Comparison of ENCODE assay signal across 21 cellular contexts in genomic region chr5:53219610-53220009, GRCh38.
A peak's percentile ranks its signal among the peaks of the same experiment; 100 is the strongest.
DNase-seq lines count a peak whose midpoint lies in the region; ATAC-seq, FAIRE-seq and TF ChIP-seq lines count a peak whose summit lies in the region.
"Had no signal": no experiment of that assay in that cellular context is flagged by ENCODE, and none has a peak within 500 bp of the region (broad histone marks: within the 10 kb centered on the region; RNA-seq: fewer than 3 reads in every experiment).

No MANE protein-coding gene starts in this region.

- peak; percentile 51 for ATAC-seq in GM18868 (IDR thresholded peaks at IDR 0.05; ENCODE audit: unreplicated experiment)
- ATAC-seq in GM19463 (IDR thresholded peaks at IDR 0.05; ENCODE audit: unreplicated experiment): peak; percentile 67
- peak; percentile 66 for ATAC-seq in HG03095 (IDR thresholded peaks at IDR 0.05; ENCODE audit: unreplicated experiment)
- peak; percentile 82 for ATAC-seq in GM12878
- no peak for ATAC-seq in GM18502 (IDR thresholded peaks at IDR 0.05; ENCODE audit: poor library complexity, unreplicated experiment)
- no peak for ATAC-seq in upper lobe of right lung
- ATAC-seq in GM19467 (IDR thresholded peaks at IDR 0.05; ENCODE audit: unreplicated experiment): no peak
- ATAC-seq: A549 had no signal

- H4K20me1 ChIP-seq in GM12878 (ENCODE audit: control insufficient read depth, insufficient read depth): no peaks in the 10 kb centered on the region

- no peaks in the 10 kb centered on the region for H3K36me3 ChIP-seq in GM12878 (ENCODE audit: control insufficient read depth in 2 of 2, insufficient read depth in 2 of 2, low read length in 1 of 2)
- no peaks in the 10 kb centered on the region for H3K36me3 ChIP-seq in upper lobe of right lung
- H3K36me3 ChIP-seq: BE2C, HAP-1 had no signal

- intact Hi-C loops in GM12878 (cut with micrococcal nuclease; ENCODE audit: unreplicated experiment) (no loop called here), upper lobe of right lung (cut with DNase I) (no loop called here)

- BruUV-seq in GM12878 (replicated peaks; lab: Mats Ljungman, UMichigan): no TSS peak

- TF ChIP-seq CTCF in GM12878 (IDR thresholded peaks at IDR 0.05 in 2 of 3, conservative IDR thresholded peaks at IDR 0.05 in 1 of 3; ENCODE audit: control insufficient read depth in 2 of 3, extremely low read depth in 1 of 3, insufficient read depth in 1 of 3, low read depth in 3 of 3, low read length in 3 of 3): no peak
- TF ChIP-seq CTCF in upper lobe of right lung (IDR thresholded peaks at IDR 0.05): no peak

- DNase-seq in GM12878 (ENCODE audit: low read depth, low spot score): no peak
- no peak for DNase-seq in upper lobe of right lung
- DNase-seq in stimulated activated naive CD4-positive, alpha-beta T cell treated with Interleukin-2 at 50 U/mL for 16 hours (lab: John Stamatoyannopoulos, UW): no peak
- DNase-seq: BE2C; CD4-positive, alpha-beta memory T cell; DMS153; DND-41; GDM1; IMR-90; Kasumi-1; KBM-7 had no signal

- no peak for FAIRE-seq in GM12878 (lab: Jason Lieb, UNC)
- FAIRE-seq: A549, D721Med, H1 had no signal

- H3K4me2 ChIP-seq in GM12878 (ENCODE audit: control insufficient read depth, insufficient read depth): no peak overlapping the region
- H3K4me2 ChIP-seq: A549 had no signal

- POLR2A ChIA-PET in GM12878 (lab: Charles Lee): no interaction called here

- H3K9ac ChIP-seq in GM12878 (ENCODE audit: control insufficient read depth, insufficient read depth, low read length): no peak overlapping the region

- no peak overlapping the region for H2AFZ ChIP-seq in GM12878 (ENCODE audit: control insufficient read depth, low read depth, low read length)

- TF ChIP-seq POLR2A in GM12878 (IDR thresholded peaks at IDR 0.05; ENCODE audit: low read depth, low read length): no peak

- SMC1A ChIA-PET in GM12878 (lab: Charles Lee; ENCODE audit: uncharacterized antibody, unreplicated experiment): no interaction called here

- RAD21 ChIA-PET in GM12878 (lab: Charles Lee; ENCODE audit: unreplicated experiment): no interaction called here

- H3K4me1 ChIP-seq in GM12878 (ENCODE audit: control insufficient read depth, insufficient read depth, low read length) (no peaks in the 10 kb centered on the region), upper lobe of right lung (no peaks in the 10 kb centered on the region)
- H3K4me1 ChIP-seq: A549, BE2C, HAP-1 had no signal

- H3K79me2 ChIP-seq in GM12878 (ENCODE audit: control insufficient read depth, insufficient read depth, low read length): no peaks in the 10 kb centered on the region

- H3K9me3 ChIP-seq in GM12878 (replicated peaks; ENCODE audit: control insufficient read depth, insufficient read depth, low read length) (no peaks in the 10 kb centered on the region), upper lobe of right lung (peaks cover 5% of the 10 kb centered on the region)
- H3K9me3 ChIP-seq: BE2C, HAP-1 had no signal

- no peak for TF ChIP-seq RAD21 in GM12878 (IDR thresholded peaks at IDR 0.05; ENCODE audit: insufficient read depth, low read depth, low read length)

- WGBS in GM12878 (ENCODE audit: insufficient coverage, insufficient replicate concordance, low lambda C conversion rate, missing lambda C conversion rate): 18% methylated on average over 3 of the region's 3 CpGs

- CTCF ChIA-PET in GM12878 (lab: Yijun Ruan, JAX): no interaction called here

- no peak overlapping the region for H3K4me3 ChIP-seq in GM12878
- no peak overlapping the region for H3K4me3 ChIP-seq in upper lobe of right lung
- H3K4me3 ChIP-seq: A549, HAP-1 had no signal

- TF ChIP-seq EP300 in GM12878 (IDR thresholded peaks at IDR 0.05; ENCODE audit: borderline replicate concordance in 1 of 2, control insufficient read depth in 1 of 2, low read depth in 2 of 2, low read length in 2 of 2): no peak

- in situ Hi-C loops in GM12878 (cut with MboI): no loop called here

- H3K27me3 ChIP-seq in GM12878 (replicated peaks in 1 of 2; ENCODE audit: control insufficient read depth in 2 of 2, insufficient read depth in 2 of 2, low read length in 1 of 2): no peaks in the 10 kb centered on the region
- no peaks in the 10 kb centered on the region for H3K27me3 ChIP-seq in upper lobe of right lung
- H3K27me3 ChIP-seq: BE2C had no signal

- H3K27ac ChIP-seq in GM12878 (ENCODE audit: control insufficient read depth, insufficient read depth): no peak overlapping the region
- H3K27ac ChIP-seq in upper lobe of right lung: no peak overlapping the region
- H3K27ac ChIP-seq: A549, C4-2B had no signal

TF ChIP-seq in GM12878, 131 proteins besides CTCF, POLR2A, EP300 and RAD21:
- no peak for TF ChIP-seq STAT3 (IDR thresholded peaks at IDR 0.05; ENCODE audit: low read depth, low read length)

Comparison
In these comparisons a context has a peak if more than half of its experiments do, and no peak if none do; other contexts are left out.
1. ATAC-seq: peak in GM18868 (single experiment), GM19463 (single experiment), HG03095 (single experiment) and GM12878 (single experiment); none in GM18502 (single experiment), upper lobe of right lung (single experiment) and GM19467 (single experiment).